3 cellular contexts compared by ENCODE assay signal in genomic region chr19:29743681-29744080, GRCh38.
"Had no signal": no experiment of that assay in that cellular context is flagged by ENCODE, and none has a peak within 500 bp of the region (broad histone marks: within the 10 kb centered on the region; RNA-seq: fewer than 3 reads in every experiment).

No MANE protein-coding gene starts in this region.

- ATAC-seq: GM12878 had no signal

- H3K4me3 ChIP-seq: GM12878 had no signal

- DNase-seq: GDM1, GF-D8 had no signal
